ENCODE assay signal across 1 cellular context in the genomic region with DNA sequence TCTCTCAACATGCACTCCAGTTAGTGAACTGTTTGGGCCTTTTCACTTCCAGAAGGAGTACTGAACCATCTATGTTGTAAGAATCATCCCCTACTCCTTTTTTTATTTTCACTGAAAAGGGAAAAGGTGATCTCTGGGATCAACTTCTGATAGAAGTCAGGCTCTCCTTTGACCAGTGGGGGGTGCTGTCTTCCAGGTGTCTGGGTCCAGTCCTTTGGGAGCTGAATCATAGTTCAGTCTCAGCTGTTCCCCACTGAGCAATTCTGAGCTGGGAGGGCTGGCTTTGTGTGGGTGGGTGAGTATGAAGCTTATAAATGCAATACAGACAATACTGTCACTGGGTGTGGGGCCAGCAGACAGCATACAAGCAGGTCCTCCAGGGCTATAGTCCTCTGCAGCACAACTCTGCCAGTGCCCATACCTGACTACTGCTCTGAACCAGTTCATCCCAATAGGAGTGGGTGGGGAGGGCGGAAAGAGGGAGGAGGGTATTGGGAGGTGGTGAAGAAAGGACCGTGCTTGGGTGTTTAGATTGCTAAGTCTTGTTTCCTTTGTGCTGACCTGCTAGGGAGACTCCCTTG.
TF ChIP-seq lines count a peak whose summit lies in the region.

No MANE protein-coding gene starts in this region.

TF ChIP-seq in GM23338, 12 proteins besides CTCF, POLR2A, EP300 and RAD21 (continued from another document):
- TF ChIP-seq, protein P1, sequence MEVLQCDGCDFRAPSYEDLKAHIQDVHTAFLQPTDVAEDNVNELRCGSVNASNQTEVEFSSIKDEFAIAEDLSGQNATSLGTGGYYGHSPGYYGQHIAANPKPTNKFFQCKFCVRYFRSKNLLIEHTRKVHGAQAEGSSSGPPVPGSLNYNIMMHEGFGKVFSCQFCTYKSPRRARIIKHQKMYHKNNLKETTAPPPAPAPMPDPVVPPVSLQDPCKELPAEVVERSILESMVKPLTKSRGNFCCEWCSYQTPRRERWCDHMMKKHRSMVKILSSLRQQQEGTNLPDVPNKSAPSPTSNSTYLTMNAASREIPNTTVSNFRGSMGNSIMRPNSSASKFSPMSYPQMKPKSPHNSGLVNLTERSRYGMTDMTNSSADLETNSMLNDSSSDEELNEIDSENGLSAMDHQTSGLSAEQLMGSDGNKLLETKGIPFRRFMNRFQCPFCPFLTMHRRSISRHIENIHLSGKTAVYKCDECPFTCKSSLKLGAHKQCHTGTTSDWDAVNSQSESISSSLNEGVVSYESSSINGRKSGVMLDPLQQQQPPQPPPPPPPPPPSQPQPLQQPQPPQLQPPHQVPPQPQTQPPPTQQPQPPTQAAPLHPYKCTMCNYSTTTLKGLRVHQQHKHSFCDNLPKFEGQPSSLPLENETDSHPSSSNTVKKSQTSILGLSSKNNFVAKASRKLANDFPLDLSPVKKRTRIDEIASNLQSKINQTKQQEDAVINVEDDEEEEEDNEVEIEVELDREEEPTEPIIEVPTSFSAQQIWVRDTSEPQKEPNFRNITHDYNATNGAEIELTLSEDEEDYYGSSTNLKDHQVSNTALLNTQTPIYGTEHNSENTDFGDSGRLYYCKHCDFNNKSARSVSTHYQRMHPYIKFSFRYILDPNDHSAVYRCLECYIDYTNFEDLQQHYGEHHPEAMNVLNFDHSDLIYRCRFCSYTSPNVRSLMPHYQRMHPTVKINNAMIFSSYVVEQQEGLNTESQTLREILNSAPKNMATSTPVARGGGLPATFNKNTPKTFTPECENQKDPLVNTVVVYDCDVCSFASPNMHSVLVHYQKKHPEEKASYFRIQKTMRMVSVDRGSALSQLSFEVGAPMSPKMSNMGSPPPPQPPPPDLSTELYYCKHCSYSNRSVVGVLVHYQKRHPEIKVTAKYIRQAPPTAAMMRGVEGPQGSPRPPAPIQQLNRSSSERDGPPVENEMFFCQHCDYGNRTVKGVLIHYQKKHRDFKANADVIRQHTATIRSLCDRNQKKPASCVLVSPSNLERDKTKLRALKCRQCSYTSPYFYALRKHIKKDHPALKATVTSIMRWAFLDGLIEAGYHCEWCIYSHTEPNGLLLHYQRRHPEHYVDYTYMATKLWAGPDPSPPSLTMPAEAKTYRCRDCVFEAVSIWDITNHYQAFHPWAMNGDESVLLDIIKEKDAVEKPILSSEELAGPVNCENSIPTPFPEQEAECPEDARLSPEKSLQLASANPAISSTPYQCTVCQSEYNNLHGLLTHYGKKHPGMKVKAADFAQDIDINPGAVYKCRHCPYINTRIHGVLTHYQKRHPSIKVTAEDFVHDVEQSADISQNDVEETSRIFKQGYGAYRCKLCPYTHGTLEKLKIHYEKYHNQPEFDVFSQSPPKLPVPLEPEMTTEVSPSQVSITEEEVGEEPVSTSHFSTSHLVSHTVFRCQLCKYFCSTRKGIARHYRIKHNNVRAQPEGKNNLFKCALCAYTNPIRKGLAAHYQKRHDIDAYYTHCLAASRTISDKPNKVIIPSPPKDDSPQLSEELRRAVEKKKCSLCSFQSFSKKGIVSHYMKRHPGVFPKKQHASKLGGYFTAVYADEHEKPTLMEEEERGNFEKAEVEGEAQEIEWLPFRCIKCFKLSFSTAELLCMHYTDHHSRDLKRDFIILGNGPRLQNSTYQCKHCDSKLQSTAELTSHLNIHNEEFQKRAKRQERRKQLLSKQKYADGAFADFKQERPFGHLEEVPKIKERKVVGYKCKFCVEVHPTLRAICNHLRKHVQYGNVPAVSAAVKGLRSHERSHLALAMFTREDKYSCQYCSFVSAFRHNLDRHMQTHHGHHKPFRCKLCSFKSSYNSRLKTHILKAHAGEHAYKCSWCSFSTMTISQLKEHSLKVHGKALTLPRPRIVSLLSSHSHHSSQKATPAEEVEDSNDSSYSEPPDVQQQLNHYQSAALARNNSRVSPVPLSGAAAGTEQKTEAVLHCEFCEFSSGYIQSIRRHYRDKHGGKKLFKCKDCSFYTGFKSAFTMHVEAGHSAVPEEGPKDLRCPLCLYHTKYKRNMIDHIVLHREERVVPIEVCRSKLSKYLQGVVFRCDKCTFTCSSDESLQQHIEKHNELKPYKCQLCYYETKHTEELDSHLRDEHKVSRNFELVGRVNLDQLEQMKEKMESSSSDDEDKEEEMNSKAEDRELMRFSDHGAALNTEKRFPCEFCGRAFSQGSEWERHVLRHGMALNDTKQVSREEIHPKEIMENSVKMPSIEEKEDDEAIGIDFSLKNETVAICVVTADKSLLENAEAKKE (CRISPR knock-in tag; IDR thresholded peaks at IDR 0.05), result no peak
- TF ChIP-seq POLR2AphosphoS5 (IDR thresholded peaks at IDR 0.05; ENCODE audit: low read depth), result no peak
- TF ChIP-seq CREB1 (CRISPR knock-in tag; IDR thresholded peaks at IDR 0.05; ENCODE audit: low read depth), result no peak
- no peak for TF ChIP-seq ZNF114 (CRISPR knock-in tag; IDR thresholded peaks at IDR 0.05)
- TF ChIP-seq, protein P2, sequence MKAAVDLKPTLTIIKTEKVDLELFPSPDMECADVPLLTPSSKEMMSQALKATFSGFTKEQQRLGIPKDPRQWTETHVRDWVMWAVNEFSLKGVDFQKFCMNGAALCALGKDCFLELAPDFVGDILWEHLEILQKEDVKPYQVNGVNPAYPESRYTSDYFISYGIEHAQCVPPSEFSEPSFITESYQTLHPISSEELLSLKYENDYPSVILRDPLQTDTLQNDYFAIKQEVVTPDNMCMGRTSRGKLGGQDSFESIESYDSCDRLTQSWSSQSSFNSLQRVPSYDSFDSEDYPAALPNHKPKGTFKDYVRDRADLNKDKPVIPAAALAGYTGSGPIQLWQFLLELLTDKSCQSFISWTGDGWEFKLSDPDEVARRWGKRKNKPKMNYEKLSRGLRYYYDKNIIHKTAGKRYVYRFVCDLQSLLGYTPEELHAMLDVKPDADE (IDR thresholded peaks at IDR 0.05), result no peak
- TF ChIP-seq ZNF331 (CRISPR knock-in tag; IDR thresholded peaks at IDR 0.05; ENCODE audit: low read depth), result no peak
